In the genomic region with DNA sequence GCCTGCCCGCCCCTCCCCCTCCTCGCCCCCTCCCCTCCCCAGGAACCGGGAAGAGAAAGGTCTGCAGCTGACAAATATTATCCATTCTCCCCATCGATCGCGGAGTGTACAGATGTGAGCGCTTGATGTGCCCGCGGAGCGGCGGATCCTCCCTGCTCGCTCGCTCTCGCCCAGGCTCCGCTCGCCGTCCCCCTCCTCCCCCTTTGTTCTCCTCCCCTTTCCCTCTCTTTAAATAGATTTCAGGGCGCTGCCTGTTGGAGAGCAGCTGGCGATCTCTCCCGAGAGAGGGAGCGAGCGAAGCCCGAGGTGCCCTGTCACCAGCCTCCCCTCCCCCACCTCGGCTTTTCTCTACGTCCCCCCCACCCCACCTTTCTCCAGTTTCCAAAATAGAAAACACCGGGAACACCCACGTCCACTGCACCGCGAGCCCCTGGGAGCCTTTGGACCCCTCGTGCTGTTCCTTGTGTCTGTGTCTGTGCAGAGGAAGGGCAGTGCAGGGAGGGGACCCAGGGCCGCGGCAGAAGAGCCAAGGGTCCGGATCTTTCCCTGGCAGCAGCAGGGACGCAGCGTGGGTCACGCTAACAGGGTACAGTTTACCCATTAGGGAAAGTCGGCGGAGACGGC, we compare ENCODE assay signal across 1 cellular context.
TF ChIP-seq lines count a peak whose summit lies in the region.

No MANE protein-coding gene starts in this region.

TF ChIP-seq in HepG2, 621 proteins besides CTCF, POLR2A, EP300 and RAD21 (continued from another document and continues in another):
- TF ChIP-seq MNT (IDR thresholded peaks at IDR 0.05) = no peak
- TF ChIP-seq ZSCAN9 (CRISPR knock-in tag; IDR thresholded peaks at IDR 0.05; ENCODE audit: borderline replicate concordance) = no peak
- no peak for TF ChIP-seq TEAD2 (CRISPR knock-in tag; IDR thresholded peaks at IDR 0.05)
- no peak for TF ChIP-seq SP140L (CRISPR knock-in tag; IDR thresholded peaks at IDR 0.05; ENCODE audit: borderline replicate concordance)
- no peak for TF ChIP-seq SP1 (IDR thresholded peaks at IDR 0.05)
- no peak for TF ChIP-seq SP1 (CRISPR knock-in tag; IDR thresholded peaks at IDR 0.05)
- TF ChIP-seq ZNF619 (CRISPR knock-in tag; IDR thresholded peaks at IDR 0.05) = no peak
- TF ChIP-seq, protein P1, sequence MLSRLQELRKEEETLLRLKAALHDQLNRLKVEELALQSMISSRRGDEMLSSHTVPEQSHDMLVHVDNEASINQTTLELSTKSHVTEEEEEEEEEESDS (CRISPR knock-in tag; IDR thresholded peaks at IDR 0.05; ENCODE audit: borderline replicate concordance) = no peak
- TF ChIP-seq ARHGAP35 (CRISPR knock-in tag; IDR thresholded peaks at IDR 0.05; ENCODE audit: borderline replicate concordance) = no peak
- TF ChIP-seq SETDB1 (CRISPR knock-in tag; IDR thresholded peaks at IDR 0.05; ENCODE audit: borderline replicate concordance) = no peak
- TF ChIP-seq BCL3 (CRISPR knock-in tag; IDR thresholded peaks at IDR 0.05) = no peak
- TF ChIP-seq, protein P2, sequence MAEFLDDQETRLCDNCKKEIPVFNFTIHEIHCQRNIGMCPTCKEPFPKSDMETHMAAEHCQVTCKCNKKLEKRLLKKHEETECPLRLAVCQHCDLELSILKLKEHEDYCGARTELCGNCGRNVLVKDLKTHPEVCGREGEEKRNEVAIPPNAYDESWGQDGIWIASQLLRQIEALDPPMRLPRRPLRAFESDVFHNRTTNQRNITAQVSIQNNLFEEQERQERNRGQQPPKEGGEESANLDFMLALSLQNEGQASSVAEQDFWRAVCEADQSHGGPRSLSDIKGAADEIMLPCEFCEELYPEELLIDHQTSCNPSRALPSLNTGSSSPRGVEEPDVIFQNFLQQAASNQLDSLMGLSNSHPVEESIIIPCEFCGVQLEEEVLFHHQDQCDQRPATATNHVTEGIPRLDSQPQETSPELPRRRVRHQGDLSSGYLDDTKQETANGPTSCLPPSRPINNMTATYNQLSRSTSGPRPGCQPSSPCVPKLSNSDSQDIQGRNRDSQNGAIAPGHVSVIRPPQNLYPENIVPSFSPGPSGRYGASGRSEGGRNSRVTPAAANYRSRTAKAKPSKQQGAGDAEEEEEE (CRISPR knock-in tag; IDR thresholded peaks at IDR 0.05; ENCODE audit: borderline replicate concordance) = no peak
- TF ChIP-seq, protein P3, sequence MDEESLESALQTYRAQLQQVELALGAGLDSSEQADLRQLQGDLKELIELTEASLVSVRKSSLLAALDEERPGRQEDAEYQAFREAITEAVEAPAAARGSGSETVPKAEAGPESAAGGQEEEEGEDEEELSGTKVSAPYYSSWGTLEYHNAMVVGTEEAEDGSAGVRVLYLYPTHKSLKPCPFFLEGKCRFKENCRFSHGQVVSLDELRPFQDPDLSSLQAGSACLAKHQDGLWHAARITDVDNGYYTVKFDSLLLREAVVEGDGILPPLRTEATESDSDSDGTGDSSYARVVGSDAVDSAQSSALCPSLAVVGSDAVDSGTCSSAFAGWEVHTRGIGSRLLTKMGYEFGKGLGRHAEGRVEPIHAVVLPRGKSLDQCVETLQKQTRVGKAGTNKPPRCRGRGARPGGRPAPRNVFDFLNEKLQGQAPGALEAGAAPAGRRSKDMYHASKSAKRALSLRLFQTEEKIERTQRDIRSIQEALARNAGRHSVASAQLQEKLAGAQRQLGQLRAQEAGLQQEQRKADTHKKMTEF (CRISPR knock-in tag; IDR thresholded peaks at IDR 0.05) = 0 out of 2 replicates have a peak, but pooled peaks have one; percentile 26
- no peak for TF ChIP-seq GATAD1 (CRISPR knock-in tag; IDR thresholded peaks at IDR 0.05)
- TF ChIP-seq FOXM1 (CRISPR knock-in tag; IDR thresholded peaks at IDR 0.05) = no peak
- no peak for TF ChIP-seq ZNF383 (CRISPR knock-in tag; IDR thresholded peaks at IDR 0.05; ENCODE audit: borderline replicate concordance)
- TF ChIP-seq THAP11 (CRISPR knock-in tag; IDR thresholded peaks at IDR 0.05) = no peak
- no peak for TF ChIP-seq TARDBP (CRISPR knock-in tag; IDR thresholded peaks at IDR 0.05)
- no peak for TF ChIP-seq ZNF124 (CRISPR knock-in tag; IDR thresholded peaks at IDR 0.05)
- TF ChIP-seq SNAI1 (CRISPR knock-in tag; IDR thresholded peaks at IDR 0.05; ENCODE audit: borderline replicate concordance) = no peak
- no peak for TF ChIP-seq ZKSCAN8 (CRISPR knock-in tag; IDR thresholded peaks at IDR 0.05; ENCODE audit: borderline replicate concordance)
- TF ChIP-seq KLF6 (CRISPR knock-in tag; IDR thresholded peaks at IDR 0.05) = 0 out of 2 replicates have a peak, but pooled peaks have one; percentile 30
- peak; percentile 65; the same call in 1 of the 2 replicates for TF ChIP-seq ZNF746 (CRISPR knock-in tag; IDR thresholded peaks at IDR 0.05)
- TF ChIP-seq, protein P4, sequence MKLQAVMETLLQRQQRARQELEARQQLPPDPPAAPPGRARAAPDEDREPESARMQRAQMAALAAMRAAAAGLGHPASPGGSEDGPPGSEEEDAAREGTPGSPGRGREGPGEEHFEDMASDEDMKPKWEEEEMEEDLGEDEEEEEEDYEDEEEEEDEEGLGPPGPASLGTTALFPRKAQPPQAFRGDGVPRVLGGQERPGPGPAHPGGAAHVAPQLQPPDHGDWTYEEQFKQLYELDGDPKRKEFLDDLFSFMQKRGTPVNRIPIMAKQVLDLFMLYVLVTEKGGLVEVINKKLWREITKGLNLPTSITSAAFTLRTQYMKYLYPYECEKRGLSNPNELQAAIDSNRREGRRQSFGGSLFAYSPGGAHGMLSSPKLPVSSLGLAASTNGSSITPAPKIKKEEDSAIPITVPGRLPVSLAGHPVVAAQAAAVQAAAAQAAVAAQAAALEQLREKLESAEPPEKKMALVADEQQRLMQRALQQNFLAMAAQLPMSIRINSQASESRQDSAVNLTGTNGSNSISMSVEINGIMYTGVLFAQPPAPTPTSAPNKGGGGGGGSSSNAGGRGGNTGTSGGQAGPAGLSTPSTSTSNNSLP (IDR thresholded peaks at IDR 0.05; ENCODE audit: low read depth, low read length) = no peak
- no peak for TF ChIP-seq NCOA5 (CRISPR knock-in tag; IDR thresholded peaks at IDR 0.05)
- TF ChIP-seq HIC2 (CRISPR knock-in tag; IDR thresholded peaks at IDR 0.05; ENCODE audit: low read depth) = no peak
- no peak for TF ChIP-seq TRIM24 (CRISPR knock-in tag; IDR thresholded peaks at IDR 0.05)
- no peak for TF ChIP-seq ZNF589 (CRISPR knock-in tag; conservative IDR thresholded peaks at IDR 0.05)
- TF ChIP-seq ZNF788 (CRISPR knock-in tag; IDR thresholded peaks at IDR 0.05; ENCODE audit: borderline replicate concordance) = no peak
- no peak for TF ChIP-seq ZBTB1 (CRISPR knock-in tag; IDR thresholded peaks at IDR 0.05; ENCODE audit: borderline replicate concordance)
- no peak for TF ChIP-seq FOXC1 (CRISPR knock-in tag; IDR thresholded peaks at IDR 0.05; ENCODE audit: borderline replicate concordance)
- TF ChIP-seq, protein P5, sequence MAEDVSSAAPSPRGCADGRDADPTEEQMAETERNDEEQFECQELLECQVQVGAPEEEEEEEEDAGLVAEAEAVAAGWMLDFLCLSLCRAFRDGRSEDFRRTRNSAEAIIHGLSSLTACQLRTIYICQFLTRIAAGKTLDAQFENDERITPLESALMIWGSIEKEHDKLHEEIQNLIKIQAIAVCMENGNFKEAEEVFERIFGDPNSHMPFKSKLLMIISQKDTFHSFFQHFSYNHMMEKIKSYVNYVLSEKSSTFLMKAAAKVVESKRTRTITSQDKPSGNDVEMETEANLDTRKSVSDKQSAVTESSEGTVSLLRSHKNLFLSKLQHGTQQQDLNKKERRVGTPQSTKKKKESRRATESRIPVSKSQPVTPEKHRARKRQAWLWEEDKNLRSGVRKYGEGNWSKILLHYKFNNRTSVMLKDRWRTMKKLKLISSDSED (CRISPR knock-in tag; IDR thresholded peaks at IDR 0.05) = no peak
- no peak for TF ChIP-seq ZBTB21 (CRISPR knock-in tag; IDR thresholded peaks at IDR 0.05)
- no peak for TF ChIP-seq DDIT3 (CRISPR knock-in tag; IDR thresholded peaks at IDR 0.05)
- no peak for TF ChIP-seq ZNF142 (CRISPR knock-in tag; IDR thresholded peaks at IDR 0.05)
- TF ChIP-seq ZNF207 (IDR thresholded peaks at IDR 0.05; ENCODE audit: borderline replicate concordance) = no peak
- TF ChIP-seq STAG1 (CRISPR knock-in tag; IDR thresholded peaks at IDR 0.05) = no peak
- no peak for TF ChIP-seq RELA (CRISPR knock-in tag; IDR thresholded peaks at IDR 0.05)
- TF ChIP-seq NFRKB (IDR thresholded peaks at IDR 0.05) = no peak
- TF ChIP-seq, protein P6, sequence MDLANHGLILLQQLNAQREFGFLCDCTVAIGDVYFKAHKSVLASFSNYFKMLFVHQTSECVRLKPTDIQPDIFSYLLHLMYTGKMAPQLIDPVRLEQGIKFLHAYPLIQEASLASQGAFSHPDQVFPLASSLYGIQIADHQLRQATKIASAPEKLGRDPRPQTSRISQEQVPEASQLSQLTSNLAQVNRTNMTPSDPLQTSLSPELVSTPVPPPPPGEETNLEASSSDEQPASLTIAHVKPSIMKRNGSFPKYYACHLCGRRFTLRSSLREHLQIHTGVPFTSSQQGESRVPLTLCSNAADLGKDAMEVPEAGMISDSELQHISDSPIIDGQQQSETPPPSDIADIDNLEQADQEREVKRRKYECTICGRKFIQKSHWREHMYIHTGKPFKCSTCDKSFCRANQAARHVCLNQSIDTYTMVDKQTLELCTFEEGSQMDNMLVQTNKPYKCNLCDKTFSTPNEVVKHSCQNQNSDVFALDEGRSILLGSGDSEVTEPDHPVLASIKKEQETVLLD (CRISPR knock-in tag; IDR thresholded peaks at IDR 0.05; ENCODE audit: low read depth) = no peak
- no peak for TF ChIP-seq ZMYM3 (CRISPR knock-in tag; IDR thresholded peaks at IDR 0.05)
- no peak for TF ChIP-seq ZNF552 (CRISPR knock-in tag; IDR thresholded peaks at IDR 0.05; ENCODE audit: borderline replicate concordance)
